In the genomic region with DNA sequence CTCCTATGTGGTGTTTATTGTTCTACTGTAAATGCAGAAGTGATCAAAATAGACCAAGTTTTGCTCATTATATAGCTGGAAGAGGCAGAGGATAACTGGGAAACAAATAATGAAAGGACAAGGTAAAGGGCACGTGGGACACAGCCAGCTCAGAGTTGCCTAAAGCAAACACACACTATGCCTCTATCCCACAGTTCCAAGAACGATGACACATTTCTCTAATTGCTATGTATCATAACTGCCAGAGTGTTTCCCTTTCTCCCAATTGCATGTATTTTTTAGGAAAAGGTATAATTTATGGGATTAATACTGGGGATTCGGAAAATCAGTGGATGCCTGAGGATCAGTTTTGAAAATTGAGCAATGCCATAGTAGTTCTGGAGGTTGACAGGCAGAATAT, we compare ENCODE assay signal across 30 cellular contexts. TPM values are rescaled to one million over a fixed set of nuclear protein-coding genes. Genes with fewer than 3 reads are reported as not detected.
DNase-seq lines count a peak whose midpoint lies in the region; ATAC-seq and TF ChIP-seq lines count a peak whose summit lies in the region.
"Had no signal": no experiment of that assay in that cellular context is flagged by ENCODE, and none has a peak within 500 bp of the region (broad histone marks: within the 10 kb centered on the region; RNA-seq: fewer than 3 reads in every experiment).

No MANE protein-coding gene starts in this region.

- BruUV-seq in mammary epithelial cell (replicated peaks; lab: Mats Ljungman, UMichigan): no TSS peak

- in situ Hi-C loops in mammary epithelial cell (cut with MboI; ENCODE audit: low sequenced_read_pairs in 2 of 2): no loop called here

- H3K79me2 ChIP-seq in mammary epithelial cell (ENCODE audit: insufficient read depth, low read length): no peaks in the 10 kb centered on the region

- CTCF ChIA-PET in mammary epithelial cell (lab: Charles Lee; ENCODE audit: low non-redundant PET): no interaction called here
- CTCF ChIA-PET in CD8-positive, alpha-beta memory T cell (lab: Charles Lee): no interaction called here

- peak overlapping the region; percentile 83 for H2AFZ ChIP-seq in mammary epithelial cell (ENCODE audit: low read depth, low read length)

- peaks cover 0 to 4% (median 4%) of the 10 kb centered on the region in 3 donors for H3K36me3 Mint-ChIP-seq in CD8-positive, alpha-beta memory T cell
- H3K36me3 Mint-ChIP-seq: activated naive CD4-positive, alpha-beta T cell treated with anti-CD3 and anti-CD28 coated beads, Interleukin-2, amount 50 U/mL, for 24 hours; memory B cell; naive B cell had no signal

- no peaks in the 10 kb centered on the region for H3K9me3 ChIP-seq in mammary epithelial cell (replicated peaks; ENCODE audit: insufficient read depth, low read length)
- H3K9me3 ChIP-seq in CD8-positive, alpha-beta memory T cell (ENCODE audit: low read length): no peaks in the 10 kb centered on the region

- H3K36me3 ChIP-seq in mammary epithelial cell (ENCODE audit: insufficient read depth, low read length): no peaks in the 10 kb centered on the region
- H3K36me3 ChIP-seq in CD8-positive, alpha-beta memory T cell (ENCODE audit: insufficient read depth, low read length): no peaks in the 10 kb centered on the region
- H3K36me3 ChIP-seq: tibial nerve had no signal

- H3K27ac Mint-ChIP-seq in CD8-positive, alpha-beta memory T cell: no peak overlapping the region
- H3K27ac Mint-ChIP-seq: activated CD4-positive, alpha-beta T cell treated with anti-CD3 and anti-CD28 coated beads, Interleukin-2, amount 10 ng/mL, durations not matched to agents 24 days and 14 days; activated CD8-positive, alpha-beta memory T cell treated with anti-CD3 and anti-CD28 coated beads, Interleukin-2, amount 10 ng/mL, durations not matched to agents 7 days and 5 days; activated naive CD4-positive, alpha-beta T cell treated with anti-CD3 and anti-CD28 coated beads, Interleukin-2, amount 50 U/mL, for 24 hours; activated T-helper 1 cell treated with anti-CD3 and anti-CD28 coated beads, Interleukin-12 subunit alpha, Interleukin-12 subunit beta, Interleukin-2, Interleukin-4 antibody, amounts not matched to agents 30 ng/mL and 10 ng/mL and 1 ng/mL, durations not matched to agents 14 hours and 24 hours and 36 hours; B cell; memory B cell; naive B cell had no signal

- H3K4me3 ChIP-seq in AG09309 (ENCODE audit: control insufficient read depth, low read depth, low read length) (no peak overlapping the region), mammary epithelial cell (replicated peaks in 1 of 3; ENCODE audit: insufficient read depth in 1 of 3, low read depth in 2 of 3, low read length in 3 of 3) (no peak overlapping the region)
- no peak overlapping the region for H3K4me3 ChIP-seq in CD8-positive, alpha-beta memory T cell (ENCODE audit: low read length)
- H3K4me3 ChIP-seq: SK-N-MC, tibial nerve had no signal

- H3K9ac ChIP-seq in mammary epithelial cell (ENCODE audit: insufficient read depth, low read length): no peak overlapping the region

- intact Hi-C loops in mammary epithelial cell (cut with micrococcal nuclease): no loop called here

- H3K27me3 Mint-ChIP-seq in CD8-positive, alpha-beta memory T cell: peaks cover 4 to 10% of the 10 kb centered on the region in 2 donors
- H3K27me3 Mint-ChIP-seq: activated naive CD4-positive, alpha-beta T cell treated with anti-CD3 and anti-CD28 coated beads, Interleukin-2, amount 50 U/mL, for 24 hours; memory B cell had no signal

- POLR2A ChIA-PET in CD8-positive, alpha-beta memory T cell (lab: Charles Lee): no interaction called here

- H3K27ac ChIP-seq in mammary epithelial cell (ENCODE audit: insufficient read depth, low read depth, low read length): peak overlapping the region; percentile 70
- H3K27ac ChIP-seq in CD8-positive, alpha-beta memory T cell (ENCODE audit: low read depth, low read length): no peak overlapping the region
- H3K27ac ChIP-seq: SK-N-MC, VCaP had no signal

- H3K27me3 ChIP-seq in mammary epithelial cell (ENCODE audit: insufficient read depth, low read length): no peaks in the 10 kb centered on the region
- no peaks in the 10 kb centered on the region for H3K27me3 ChIP-seq in CD8-positive, alpha-beta memory T cell (ENCODE audit: insufficient read depth, low read length, poor library complexity, severe bottlenecking)
- H3K27me3 ChIP-seq: tibial nerve had no signal

- no peaks in the 10 kb centered on the region for H4K20me1 ChIP-seq in mammary epithelial cell (ENCODE audit: insufficient read depth, low read length)

- H3K4me2 ChIP-seq in mammary epithelial cell (ENCODE audit: insufficient read depth, low read depth, low read length): no peak overlapping the region

- TF ChIP-seq CTCF in AG09309 (IDR thresholded peaks at IDR 0.05; ENCODE audit: control insufficient read depth, insufficient read depth, low read depth, low read length, missing control alignments): no peak
- TF ChIP-seq CTCF in mammary epithelial cell (conservative IDR thresholded peaks at IDR 0.05 in 1 of 2, IDR thresholded peaks at IDR 0.05 in 1 of 2; ENCODE audit: extremely low read depth in 1 of 2, insufficient read depth in 1 of 2, low read depth in 1 of 2, low read length in 2 of 2): no peak

- no peaks in the 10 kb centered on the region for H3K4me1 Mint-ChIP-seq in CD8-positive, alpha-beta memory T cell
- H3K4me1 Mint-ChIP-seq: activated CD4-positive, alpha-beta T cell treated with anti-CD3 and anti-CD28 coated beads, Interleukin-2, amount 10 ng/mL, durations not matched to agents 24 days and 14 days; activated CD8-positive, alpha-beta memory T cell treated with anti-CD3 and anti-CD28 coated beads, Interleukin-2, amount 10 ng/mL, durations not matched to agents 7 days and 5 days; activated naive CD4-positive, alpha-beta T cell treated with anti-CD3 and anti-CD28 coated beads, Interleukin-2, amount 50 U/mL, for 24 hours; B cell; memory B cell; naive B cell had no signal

- peak; percentile 5 for DNase-seq in AG09309 (ENCODE audit: low read depth)
- peak; percentile 88 for DNase-seq in M059J (ENCODE audit: low read depth)
- DNase-seq in mammary epithelial cell: peak; percentile 23
- peak; percentile 79 for DNase-seq in left lobe of liver (ENCODE audit: low spot score)
- DNase-seq in activated T-cell treated with anti-CD3 and anti-CD28 coated beads, Interleukin-2, amount 50 U/mL, for 48 hours: no peak
- no peak for DNase-seq in T-helper 9 cell
- no peak for DNase-seq in CD8-positive, alpha-beta memory T cell
- DNase-seq: activated CD4-positive, alpha-beta T cell treated with anti-CD3 and anti-CD28 coated beads, Interleukin-2, amount 10 ng/mL, durations not matched to agents 24 days and 14 days; activated CD8-positive, alpha-beta memory T cell treated with anti-CD3 and anti-CD28 coated beads, Interleukin-2, amount 10 ng/mL, durations not matched to agents 7 days and 5 days; cerebellar nuclear complex; DMS79; kidney; naive B cell; NCI-H2081 treated with DMSO at 0.1 percent for 48 hours; NCI-H446; NK-92 treated with Interleukin-12 subunit alpha and Interleukin-12 subunit beta, amount 100 ng/mL, for 24 hours; occipital lobe; retina; stimulated activated CD4-positive, alpha-beta T cell treated with anti-CD3 and anti-CD28 coated beads, Interleukin-4, amount 100 ng/mL, for 24 hours; stimulated activated naive CD4-positive, alpha-beta T cell treated with Interleukin-2 at 50 U/mL for 16 hours; T-helper 2 cell had no signal

- dilution Hi-C loops in mammary epithelial cell (cut with HindIII; ENCODE audit: low sequenced_read_pairs): no loop called here

- H3K9me3 Mint-ChIP-seq in CD8-positive, alpha-beta memory T cell: peaks cover 0 to 10% (median 7%) of the 10 kb centered on the region in 5 donors
- H3K9me3 Mint-ChIP-seq: activated naive CD4-positive, alpha-beta T cell treated with anti-CD3 and anti-CD28 coated beads, Interleukin-2, amount 50 U/mL, for 24 hours; activated T-helper 1 cell treated with anti-CD3 and anti-CD28 coated beads, Interleukin-12 subunit alpha, Interleukin-12 subunit beta, Interleukin-2, Interleukin-4 antibody, amounts not matched to agents 30 ng/mL and 10 ng/mL and 1 ng/mL, durations not matched to agents 14 hours and 24 hours and 36 hours had no signal

- no peak overlapping the region for H3K4me3 Mint-ChIP-seq in CD8-positive, alpha-beta memory T cell
- H3K4me3 Mint-ChIP-seq: activated CD4-positive, alpha-beta T cell treated with anti-CD3 and anti-CD28 coated beads, Interleukin-2, amount 10 ng/mL, durations not matched to agents 24 days and 14 days; activated CD8-positive, alpha-beta memory T cell treated with anti-CD3 and anti-CD28 coated beads, Interleukin-2, amount 10 ng/mL, durations not matched to agents 7 days and 5 days; activated naive CD4-positive, alpha-beta T cell treated with anti-CD3 and anti-CD28 coated beads, Interleukin-2, amount 50 U/mL, for 24 hours; activated T-helper 1 cell treated with anti-CD3 and anti-CD28 coated beads, Interleukin-12 subunit alpha, Interleukin-12 subunit beta, Interleukin-2, Interleukin-4 antibody, amounts not matched to agents 30 ng/mL and 10 ng/mL and 1 ng/mL, durations not matched to agents 14 hours and 24 hours and 36 hours; B cell; memory B cell; naive B cell had no signal

- H3K4me1 ChIP-seq in mammary epithelial cell (ENCODE audit: insufficient read depth, low read length): peaks cover 41% of the 10 kb centered on the region
- no peaks in the 10 kb centered on the region for H3K4me1 ChIP-seq in CD8-positive, alpha-beta memory T cell (ENCODE audit: insufficient read depth, low read length)

- ATAC-seq in left lobe of liver (peak; percentile 95), HG03280 (IDR thresholded peaks at IDR 0.05; ENCODE audit: unreplicated experiment) (no peak)
- ATAC-seq: activated CD8-positive, alpha-beta memory T cell treated with anti-CD3 and anti-CD28 coated beads, Interleukin-2, amount 10 ng/mL, durations not matched to agents 7 days and 5 days; HCT116 had no signal

- 31% methylated on average over 3 of the region's 3 CpGs for WGBS in mammary epithelial cell (ENCODE audit: low coverage, missing lambda C conversion rate)

RNA-seq across cellular contexts. Expression of gene CCDC71L, which starts 49.0 kb away (rescaled TPM):
- total RNA-seq in M059J (2014; rRNA removed; shearing (Covaris generic)): 202 and 220 TPM in 2 replicates
- 10 to 100 TPM; 32.2 to 37.8 TPM for total RNA-seq in mammary epithelial cell
- polyA plus RNA-seq in mammary epithelial cell: 14.0 TPM
- polyA minus RNA-seq in mammary epithelial cell: 15.1 TPM
- total RNA-seq in left lobe of liver: 15.2 TPM
- 10 to 100 TPM; 27.4 to 28.1 TPM for total RNA-seq in CD8-positive, alpha-beta memory T cell
- 6.7 TPM for polyA plus RNA-seq in CD8-positive, alpha-beta memory T cell

Comparison
In these comparisons a context has a peak if more than half of its experiments do, and no peak if none do; other contexts are left out.
1. DNase-seq: peak in AG09309 (single experiment), M059J (single experiment), mammary epithelial cell (single experiment) and left lobe of liver (single experiment); none in activated T-cell treated with anti-CD3 and anti-CD28 coated beads, Interleukin-2, amount 50 U/mL, for 48 hours (0 of 2), T-helper 9 cell (single experiment) and CD8-positive, alpha-beta memory T cell (0 of 5).